ENCODE assay signal across 9 cellular contexts in the genomic region with DNA sequence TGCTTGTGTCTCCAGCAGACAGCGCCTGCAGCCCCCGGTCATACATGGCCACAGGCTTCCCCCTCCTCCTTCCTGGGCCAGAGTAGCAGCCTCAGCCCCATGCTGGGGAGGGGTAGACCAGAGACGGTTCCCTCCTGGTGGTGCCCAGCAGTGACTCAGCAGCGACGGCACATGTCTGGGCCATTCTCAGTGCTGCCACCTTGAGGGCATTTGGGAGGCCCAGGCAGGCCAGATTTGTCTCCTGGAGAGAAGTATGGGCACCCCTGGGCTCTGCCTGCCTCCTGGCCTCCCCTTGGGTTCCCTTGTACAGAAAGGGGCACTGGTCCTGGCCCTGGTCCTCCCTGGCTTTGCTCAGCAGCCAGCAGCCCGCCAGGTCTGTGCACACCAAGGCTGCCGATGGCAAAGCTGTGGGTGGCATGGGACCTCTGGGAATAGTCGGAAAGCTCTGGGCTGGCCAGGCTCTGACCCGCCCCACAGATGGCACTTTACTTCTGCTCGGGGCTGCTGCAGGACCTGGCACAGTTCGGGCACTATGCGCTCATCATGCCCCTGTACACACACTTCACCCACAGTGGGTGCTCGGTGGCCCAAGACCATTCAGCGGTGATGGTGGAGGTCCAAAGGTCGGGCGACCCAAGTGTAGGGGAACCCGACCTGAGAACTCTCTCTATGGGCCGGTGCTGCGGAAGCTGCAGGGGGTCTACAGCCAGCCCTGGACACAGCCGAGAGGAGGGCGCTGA. TPM values are rescaled to one million over a fixed set of nuclear protein-coding genes. Genes with fewer than 3 reads are reported as not detected.
DNase-seq lines count a peak whose midpoint lies in the region; ATAC-seq, FAIRE-seq and TF ChIP-seq lines count a peak whose summit lies in the region.
"Had no signal": no experiment of that assay in that cellular context is flagged by ENCODE, and none has a peak within 500 bp of the region (broad histone marks: within the 10 kb centered on the region; RNA-seq: fewer than 3 reads in every experiment).

No MANE protein-coding gene starts in this region.

- no peak for FAIRE-seq in D721Med (lab: Jason Lieb, UNC)

- no peak overlapping the region for H3K27ac Mint-ChIP-seq in T-cell

- peak in 3 of 4 experiments; percentile 46 to 55 (median 53) for ATAC-seq in T-cell (replicated peaks in 1 of 4)
- ATAC-seq in gastroesophageal sphincter, result no peak

- TF ChIP-seq EP300 in gastroesophageal sphincter (IDR thresholded peaks at IDR 0.05), result no peak

- H3K27ac ChIP-seq in HL-60 (replicated peaks) (no peak overlapping the region), gastroesophageal sphincter (no peak overlapping the region)

- H3K4me1 ChIP-seq in gastroesophageal sphincter, result peaks cover 0 to 5% (median 0%) of the 10 kb centered on the region in 3 donors

- H3K27me3 ChIP-seq in HL-60 (ENCODE audit: insufficient read depth, poor library complexity, severe bottlenecking) (no peaks in the 10 kb centered on the region), gastroesophageal sphincter (no peaks in the 10 kb centered on the region)

- TF ChIP-seq CTCF in D721Med (IDR thresholded peaks at IDR 0.05; ENCODE audit: insufficient read depth, missing control alignments) (peak; percentile 48), HL-60 (IDR thresholded peaks at IDR 0.05; ENCODE audit: insufficient read depth, low read length) (peak; percentile 72), gastroesophageal sphincter (IDR thresholded peaks at IDR 0.05) (peak in 1 of 4 experiments; percentile 54)

- DNase-seq in D721Med (ENCODE audit: insufficient read length, low spot score) (no peak), HL-60 (ENCODE audit: low read depth in 1 of 2, low spot score in 1 of 2) (peak; percentile 41 to 77), T-cell (peak in 27 of 34 experiments; percentile 15 to 57 (median 38)), amniotic stem cell (lab: John Stamatoyannopoulos, UW) (peak; percentile 29), left kidney (ENCODE audit: low read depth, low spot score) (peak; percentile 64), GOT3 (lab: John Stamatoyannopoulos, UW) (no peak)
- peak; percentile 59 to 64 for DNase-seq in stimulated activated CD8-positive, alpha-beta memory T cell treated with anti-CD3 and anti-CD28 coated beads, Interleukin-2, amount 100 ng/mL, for 48 hours (ENCODE audit: low read depth in 2 of 2)

- no peak overlapping the region for H3K4me3 Mint-ChIP-seq in T-cell

- no peaks in the 10 kb centered on the region for H3K36me3 ChIP-seq in gastroesophageal sphincter

- H3K9me3 Mint-ChIP-seq in T-cell, result no peaks in the 10 kb centered on the region

- H3K4me3 ChIP-seq in HL-60 (replicated peaks; ENCODE audit: insufficient read depth, low read length) (no peak overlapping the region), gastroesophageal sphincter (no peak overlapping the region)

- POLR2A ChIA-PET in T-cell (lab: Charles Lee), result no interaction called here

- WGBS in gastroesophageal sphincter (ENCODE audit: low coverage in 1 of 2), 2 donors, result 90% methylated on average over 2 of the region's 21 CpGs; no CpG with 5 or more reads in 1 of the 2 donors

- peaks cover 8 to 11% (median 9%) of the 10 kb centered on the region in 3 donors for H3K4me1 Mint-ChIP-seq in T-cell

- H3K36me3 Mint-ChIP-seq in T-cell, result no peaks in the 10 kb centered on the region

- CTCF ChIA-PET in T-cell (lab: Charles Lee), result interaction anchor here in 1 of 2 donors (0.6 kb wide), 1 partner anchor 25 kb away, joined by 4 read pairs; no protein-coding TSS in a partner anchor

- H3K9me3 ChIP-seq in gastroesophageal sphincter, result no peaks in the 10 kb centered on the region

- peaks cover 3 to 6% of the 10 kb centered on the region in 2 donors for H3K27me3 Mint-ChIP-seq in T-cell

- no peak for TF ChIP-seq POLR2A in gastroesophageal sphincter (IDR thresholded peaks at IDR 0.05)

RNA-seq across cellular contexts. Expression of gene ALPI, which starts 11.4 kb away (rescaled TPM):
- total RNA-seq in T-cell, result not detected
- not detected for total RNA-seq in gastroesophageal sphincter
- total RNA-seq: activated CD8-positive, alpha-beta memory T cell treated with anti-CD3 and anti-CD28 coated beads for 36 hours had no signal

RNA-seq across cellular contexts. Expression of gene ALPG, which starts 37.9 kb away (rescaled TPM):
- total RNA-seq in T-cell (under 1 TPM in 1 of 5 donors, not detected in 4; 0.15 TPM), gastroesophageal sphincter (not detected)
- total RNA-seq: activated CD8-positive, alpha-beta memory T cell treated with anti-CD3 and anti-CD28 coated beads for 36 hours had no signal

RNA-seq across cellular contexts. Expression of gene ECEL1, which starts 43.1 kb away (rescaled TPM):
- total RNA-seq in T-cell (under 1 TPM in 2 of 5 donors, not detected in 3; 0.15 to 0.19 TPM), gastroesophageal sphincter (1 to 10 TPM in 2 of 4 donors, not detected in 2; 1.1 to 1.4 TPM)

Comparison
In these comparisons a context has a peak if more than half of its experiments do, and no peak if none do; other contexts are left out.
1. DNase-seq: peak in HL-60 (2 of 2), T-cell (27 of 34), amniotic stem cell (single experiment), left kidney (single experiment) and stimulated activated CD8-positive, alpha-beta memory T cell treated with anti-CD3 and anti-CD28 coated beads, Interleukin-2, amount 100 ng/mL, for 48 hours (2 of 2); none in D721Med (single experiment) and GOT3 (single experiment).